Comparison of ENCODE assay signal across 1 cellular context in the genomic region with DNA sequence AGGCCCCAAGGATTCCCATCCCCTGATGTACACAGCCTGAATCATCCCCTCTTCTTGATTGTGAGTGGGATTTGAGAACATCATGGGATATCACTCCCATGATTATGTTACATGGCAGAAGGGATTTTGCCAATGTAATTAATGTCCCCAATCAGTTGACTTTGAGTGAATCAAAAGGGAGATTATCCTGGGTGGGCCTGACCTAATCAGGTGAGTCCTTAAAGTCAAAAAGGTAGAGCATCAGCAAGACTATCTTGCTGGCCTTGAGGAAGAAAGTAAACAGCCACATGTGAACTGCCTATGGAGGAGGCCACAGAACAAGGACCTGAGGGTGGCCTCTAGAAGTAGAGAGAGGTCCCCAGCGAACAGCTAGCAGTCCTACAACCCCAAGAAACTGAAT.
TF ChIP-seq lines count a peak whose summit lies in the region.

No MANE protein-coding gene starts in this region.

TF ChIP-seq in K562, 482 proteins besides CTCF, POLR2A, EP300 and RAD21 (continued from another document):
- peak; percentile 39; the same call in 1 of the 2 replicates for TF ChIP-seq FOXM1 (IDR thresholded peaks at IDR 0.05; ENCODE audit: low read depth)
- TF ChIP-seq FOXM1 (CRISPR knock-in tag; IDR thresholded peaks at IDR 0.05; ENCODE audit: low read depth) = no peak
- TF ChIP-seq HSF4 (CRISPR knock-in tag; IDR thresholded peaks at IDR 0.05; ENCODE audit: borderline replicate concordance) = no peak
- peak; percentile 98 for TF ChIP-seq ZNF134 (CRISPR knock-in tag; conservative IDR thresholded peaks at IDR 0.05)
- TF ChIP-seq FOXK2 (conservative IDR thresholded peaks at IDR 0.05 in 1 of 2, IDR thresholded peaks at IDR 0.05 in 1 of 2; ENCODE audit: low read depth in 2 of 2) = no peak
- no peak for TF ChIP-seq THRAP3 (IDR thresholded peaks at IDR 0.05; ENCODE audit: borderline replicate concordance)
- TF ChIP-seq EP400 (IDR thresholded peaks at IDR 0.05) = no peak
- TF ChIP-seq ARID2 (IDR thresholded peaks at IDR 0.05) = no peak
- no peak for TF ChIP-seq MLX (CRISPR knock-in tag; conservative IDR thresholded peaks at IDR 0.05)
- TF ChIP-seq EHMT2 (IDR thresholded peaks at IDR 0.05) = no peak
- TF ChIP-seq SAFB2 (IDR thresholded peaks at IDR 0.05; ENCODE audit: borderline replicate concordance, low read depth, low read length, severe bottlenecking) = no peak
- TF ChIP-seq ZNF174 (CRISPR knock-in tag; IDR thresholded peaks at IDR 0.05) = no peak
- TF ChIP-seq, protein P1, sequence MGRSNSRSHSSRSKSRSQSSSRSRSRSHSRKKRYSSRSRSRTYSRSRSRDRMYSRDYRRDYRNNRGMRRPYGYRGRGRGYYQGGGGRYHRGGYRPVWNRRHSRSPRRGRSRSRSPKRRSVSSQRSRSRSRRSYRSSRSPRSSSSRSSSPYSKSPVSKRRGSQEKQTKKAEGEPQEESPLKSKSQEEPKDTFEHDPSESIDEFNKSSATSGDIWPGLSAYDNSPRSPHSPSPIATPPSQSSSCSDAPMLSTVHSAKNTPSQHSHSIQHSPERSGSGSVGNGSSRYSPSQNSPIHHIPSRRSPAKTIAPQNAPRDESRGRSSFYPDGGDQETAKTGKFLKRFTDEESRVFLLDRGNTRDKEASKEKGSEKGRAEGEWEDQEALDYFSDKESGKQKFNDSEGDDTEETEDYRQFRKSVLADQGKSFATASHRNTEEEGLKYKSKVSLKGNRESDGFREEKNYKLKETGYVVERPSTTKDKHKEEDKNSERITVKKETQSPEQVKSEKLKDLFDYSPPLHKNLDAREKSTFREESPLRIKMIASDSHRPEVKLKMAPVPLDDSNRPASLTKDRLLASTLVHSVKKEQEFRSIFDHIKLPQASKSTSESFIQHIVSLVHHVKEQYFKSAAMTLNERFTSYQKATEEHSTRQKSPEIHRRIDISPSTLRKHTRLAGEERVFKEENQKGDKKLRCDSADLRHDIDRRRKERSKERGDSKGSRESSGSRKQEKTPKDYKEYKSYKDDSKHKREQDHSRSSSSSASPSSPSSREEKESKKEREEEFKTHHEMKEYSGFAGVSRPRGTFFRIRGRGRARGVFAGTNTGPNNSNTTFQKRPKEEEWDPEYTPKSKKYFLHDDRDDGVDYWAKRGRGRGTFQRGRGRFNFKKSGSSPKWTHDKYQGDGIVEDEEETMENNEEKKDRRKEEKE (IDR thresholded peaks at IDR 0.05; ENCODE audit: borderline replicate concordance in 1 of 2, control insufficient read depth in 1 of 2, low read depth in 2 of 2, low read length in 1 of 2) = no peak
- TF ChIP-seq ESRRA (IDR thresholded peaks at IDR 0.05; ENCODE audit: borderline replicate concordance, low read depth) = no peak
